10 cellular contexts compared by ENCODE assay signal in the genomic region with DNA sequence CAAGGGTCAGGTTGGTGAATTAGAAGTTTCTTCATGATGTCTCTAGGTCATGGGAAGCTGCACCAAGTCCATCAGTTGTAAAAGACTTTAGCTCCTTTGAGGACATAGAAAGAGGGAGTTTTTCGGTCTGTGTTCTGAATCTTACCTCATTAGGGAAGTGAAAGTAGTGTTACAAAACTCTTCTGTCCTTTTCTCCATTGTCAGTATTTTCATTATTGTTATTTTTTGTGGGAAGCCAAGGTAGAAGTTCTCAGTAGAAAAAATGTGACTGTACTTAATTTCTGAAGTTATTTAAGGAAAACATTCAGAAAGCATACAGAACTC. TPM values are rescaled to one million over a fixed set of nuclear protein-coding genes. Genes with fewer than 3 reads are reported as not detected.
DNase-seq lines count a peak whose midpoint lies in the region; ATAC-seq, FAIRE-seq and TF ChIP-seq lines count a peak whose summit lies in the region.
"Had no signal": no experiment of that assay in that cellular context is flagged by ENCODE, and none has a peak within 500 bp of the region (broad histone marks: within the 10 kb centered on the region; RNA-seq: fewer than 3 reads in every experiment).

No MANE protein-coding gene starts in this region.

- H3K4me1 ChIP-seq in left lung (peaks cover 3 to 97% of the 10 kb centered on the region in 2 donors), adrenal gland (replicated peaks in 1 of 2) (no peaks in the 10 kb centered on the region)

- peaks cover 10% of the 10 kb centered on the region for H3K36me3 Mint-ChIP-seq in activated CD8-positive, alpha-beta T cell treated with anti-CD3 and anti-CD28 coated beads for 36 hours (ENCODE audit: low read depth)

- no peaks in the 10 kb centered on the region for H3K27me3 ChIP-seq in left lung
- H3K27me3 ChIP-seq in adrenal gland = no peaks in the 10 kb centered on the region

- H3K4me3 Mint-ChIP-seq in activated CD8-positive, alpha-beta T cell treated with anti-CD3 and anti-CD28 coated beads for 36 hours = no peak overlapping the region
- H3K4me3 Mint-ChIP-seq: activated naive CD4-positive, alpha-beta T cell treated with anti-CD3 and anti-CD28 coated beads, Interleukin-2, amount 10 ng/mL, durations not matched to agents 7 days and 5 days had no signal

- peak; percentile 87 for ATAC-seq in GM21390 (IDR thresholded peaks at IDR 0.05; ENCODE audit: unreplicated experiment)
- ATAC-seq in HG03354 (IDR thresholded peaks at IDR 0.05; ENCODE audit: poor library complexity, severe bottlenecking, unreplicated experiment) = peak; percentile 88
- peak; percentile 8 for ATAC-seq in left lung
- ATAC-seq in activated CD8-positive, alpha-beta T cell treated with anti-CD3 and anti-CD28 coated beads for 36 hours = no peak

- DNase-seq in GM18507 (ENCODE audit: extremely low spot score, insufficient read length, low read depth) = no peak
- DNase-seq in left lung = no peak
- DNase-seq in SW480 (ENCODE audit: low spot score) = no peak
- no peak for DNase-seq in adrenal gland
- no peak for DNase-seq in urothelium cell line (ENCODE audit: low spot score)
- DNase-seq in activated CD8-positive, alpha-beta T cell treated with anti-CD3 and anti-CD28 coated beads for 36 hours = no peak
- DNase-seq: activated naive CD4-positive, alpha-beta T cell treated with anti-CD3 and anti-CD28 coated beads, Interleukin-2, amount 10 ng/mL, durations not matched to agents 7 days and 5 days; occipital lobe had no signal

- H3K36me3 ChIP-seq in left lung (peaks cover 0 to 8% of the 10 kb centered on the region in 2 donors), adrenal gland (replicated peaks in 1 of 2) (peaks cover 0 to 18% of the 10 kb centered on the region in 2 donors)

- POLR2A ChIA-PET in activated CD8-positive, alpha-beta T cell treated with anti-CD3 and anti-CD28 coated beads for 36 hours (lab: Charles Lee) = interaction anchor here (1.6 kb wide), 1 partner anchor 30 kb away, joined by 3 read pairs; no protein-coding TSS in a partner anchor

- H3K27ac ChIP-seq in left lung (peak overlapping the region; percentile 16 to 82), adrenal gland (peak overlapping the region in 1 of 5 donors; percentile 53)

- FAIRE-seq in GM18507 (lab: Jason Lieb, UNC) = peak; percentile 83
- no peak for FAIRE-seq in urothelium cell line (lab: Jason Lieb, UNC)

- H3K4me3 ChIP-seq in left lung = no peak overlapping the region
- no peak overlapping the region for H3K4me3 ChIP-seq in adrenal gland

- WGBS in adrenal gland, 4 donors = 73 to 93% (median 78%) methylated on average over 1 of the region's 1 CpG

- H3K9me3 ChIP-seq in left lung (no peaks in the 10 kb centered on the region), adrenal gland (replicated peaks in 1 of 3) (no peaks in the 10 kb centered on the region)

- TF ChIP-seq CTCF in left lung (IDR thresholded peaks at IDR 0.05) (no peak), adrenal gland (IDR thresholded peaks at IDR 0.05) (no peak)
- no peak for TF ChIP-seq CTCF in activated CD8-positive, alpha-beta T cell treated with anti-CD3 and anti-CD28 coated beads for 36 hours (IDR thresholded peaks at IDR 0.05)

- intact Hi-C loops in left lung (cut with DNase I) = no loop called here
- intact Hi-C loops in adrenal gland (cut with DNase I) = no loop called here
- intact Hi-C loops in activated CD8-positive, alpha-beta T cell treated with anti-CD3 and anti-CD28 coated beads for 36 hours (cut with micrococcal nuclease) = no loop called here

- peaks cover 16% of the 10 kb centered on the region for H3K4me1 Mint-ChIP-seq in activated CD8-positive, alpha-beta T cell treated with anti-CD3 and anti-CD28 coated beads for 36 hours (ENCODE audit: low read depth)

- no peaks in the 10 kb centered on the region for H3K9me3 Mint-ChIP-seq in activated CD8-positive, alpha-beta T cell treated with anti-CD3 and anti-CD28 coated beads for 36 hours
- H3K9me3 Mint-ChIP-seq: activated naive CD4-positive, alpha-beta T cell treated with anti-CD3 and anti-CD28 coated beads, Interleukin-2, amount 10 ng/mL, durations not matched to agents 7 days and 5 days had no signal

- no peaks in the 10 kb centered on the region for H3K27me3 Mint-ChIP-seq in activated CD8-positive, alpha-beta T cell treated with anti-CD3 and anti-CD28 coated beads for 36 hours
- H3K27me3 Mint-ChIP-seq: activated naive CD4-positive, alpha-beta T cell treated with anti-CD3 and anti-CD28 coated beads, Interleukin-2, amount 10 ng/mL, durations not matched to agents 7 days and 5 days had no signal

- no peak overlapping the region for H3K27ac Mint-ChIP-seq in activated CD8-positive, alpha-beta T cell treated with anti-CD3 and anti-CD28 coated beads for 36 hours
- H3K27ac Mint-ChIP-seq: activated naive CD4-positive, alpha-beta T cell treated with anti-CD3 and anti-CD28 coated beads, Interleukin-2, amount 10 ng/mL, durations not matched to agents 7 days and 5 days had no signal

- CTCF ChIA-PET in activated CD8-positive, alpha-beta T cell treated with anti-CD3 and anti-CD28 coated beads for 36 hours (lab: Charles Lee) = no interaction called here

- no peak for TF ChIP-seq POLR2A in adrenal gland (IDR thresholded peaks at IDR 0.05)

RNA-seq across cellular contexts. Expression of a gene that starts 24.2 kb away (rescaled TPM):
- total RNA-seq in left lung = 10 to 100 TPM; 44.2 to 58.3 TPM
- total RNA-seq in adrenal gland = 10 to 100 TPM; 21.2 to 47.1 (median 36.8) TPM
- polyA plus RNA-seq in adrenal gland = 10 to 100 TPM; 11.6 to 32.3 (median 15.6) TPM
- 10 to 100 TPM; 20.6 to 22.5 TPM for total RNA-seq in activated CD8-positive, alpha-beta T cell treated with anti-CD3 and anti-CD28 coated beads for 36 hours

RNA-seq across cellular contexts. Expression of a gene that starts 45.8 kb away (rescaled TPM):
- total RNA-seq in left lung (10 to 100 TPM; 18.2 to 18.5 TPM), adrenal gland (10 to 100 TPM; 16.2 to 29.0 (median 25.9) TPM)
- 10 to 100 TPM; 15.4 to 32.1 (median 19.1) TPM for polyA plus RNA-seq in adrenal gland
- total RNA-seq in activated CD8-positive, alpha-beta T cell treated with anti-CD3 and anti-CD28 coated beads for 36 hours = 10 to 100 TPM; 27.0 to 30.4 TPM

RNA-seq across cellular contexts. Expression of a gene that starts 53.5 kb away (rescaled TPM):
- total RNA-seq in left lung (10 to 100 TPM; 19.1 to 30.7 TPM), adrenal gland (10 to 100 TPM in 7 of 8 donors, 1 to 10 TPM in 1; 6.3 to 20.1 (median 12.0) TPM)
- polyA plus RNA-seq in adrenal gland = 10 to 100 TPM in 2 of 3 donors, 1 to 10 TPM in 1; 2.5 to 76.3 (median 34.6) TPM
- 100 to 1,000 TPM; 143 to 145 TPM for total RNA-seq in activated CD8-positive, alpha-beta T cell treated with anti-CD3 and anti-CD28 coated beads for 36 hours

Comparison
In these comparisons a context has a peak if more than half of its experiments do, and no peak if none do; other contexts are left out.
1. RNA of a gene that starts 53.5 kb away (total RNA-seq): 143 to 145 TPM in activated CD8-positive, alpha-beta T cell treated with anti-CD3 and anti-CD28 coated beads for 36 hours; 19.1 to 30.7 TPM in left lung and 6.3 to 20.1 TPM in adrenal gland; every median in the first group is over 4 times any median in the second.